ENCODE assay signal across 3 cellular contexts in the genomic region with DNA sequence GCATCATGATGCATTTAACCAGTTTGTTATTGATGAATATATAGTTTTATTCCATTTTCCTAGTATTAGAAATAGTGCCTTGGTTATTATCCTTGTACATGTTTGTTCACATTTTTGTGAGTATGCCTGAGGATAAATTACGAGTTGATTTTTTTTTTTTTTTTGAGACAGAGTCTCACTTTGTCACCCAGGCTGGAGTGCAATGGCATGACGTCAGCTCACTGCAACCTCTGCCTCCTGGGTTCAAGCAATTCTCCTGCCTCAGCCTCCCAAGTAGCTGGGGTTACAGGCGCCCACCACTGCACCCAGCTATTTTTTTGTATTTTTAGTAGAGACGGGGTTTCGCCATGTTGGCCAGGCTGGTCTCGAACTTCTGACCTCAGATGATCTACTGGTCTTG. TPM values are rescaled to one million over a fixed set of nuclear protein-coding genes. Genes with fewer than 3 reads are reported as not detected.
"Had no signal": no experiment of that assay in that cellular context is flagged by ENCODE, and none has a peak within 500 bp of the region (broad histone marks: within the 10 kb centered on the region; RNA-seq: fewer than 3 reads in every experiment).

No MANE protein-coding gene starts in this region.

RNA-seq across cellular contexts. Expression of a gene that starts 4.7 kb away (rescaled TPM):
- total RNA-seq: progenitor cell of endocrine pancreas, transverse colon had no signal
- polyA plus RNA-seq: naive thymus-derived CD4-positive, alpha-beta T cell had no signal
